In genomic region chr11:78339483-78339882, GRCh38 we compare ENCODE assay signal across 12 cellular contexts.
A peak's percentile ranks its signal among the peaks of the same experiment; 100 is the strongest.
DNase-seq lines count a peak whose midpoint lies in the region; ATAC-seq lines count a peak whose summit lies in the region.
"Had no signal": no experiment of that assay in that cellular context is flagged by ENCODE, and none has a peak within 500 bp of the region (broad histone marks: within the 10 kb centered on the region; RNA-seq: fewer than 3 reads in every experiment).

No MANE protein-coding gene starts in this region.

- H3K27ac ChIP-seq in KOPT-K1 (ENCODE audit: low read depth, low read length, poor library complexity, severe bottlenecking) = peak overlapping the region; percentile 84
- H3K27ac ChIP-seq: GM23248 had no signal

- ATAC-seq in GM21528 (IDR thresholded peaks at IDR 0.05; ENCODE audit: low FRiP score, unreplicated experiment) (no peak), HG03439 (IDR thresholded peaks at IDR 0.05; ENCODE audit: unreplicated experiment) (no peak)

- H3K36me3 ChIP-seq in KOPT-K1 (ENCODE audit: insufficient read depth, low read length) = no peaks in the 10 kb centered on the region
- H3K36me3 ChIP-seq: MG63 had no signal

- DNase-seq in COLO829 (ENCODE audit: low spot score) = peak; percentile 36
- peak; percentile 96 for DNase-seq in OCI-M1 (lab: John Stamatoyannopoulos, UW)
- DNase-seq in medulla oblongata (ENCODE audit: extremely low spot score) = peak; percentile 64
- no peak for DNase-seq in stimulated activated naive CD4-positive, alpha-beta T cell treated with Interleukin-2 at 50 U/mL for 16 hours (lab: John Stamatoyannopoulos, UW)
- DNase-seq in NOMO-1 (lab: John Stamatoyannopoulos, UW; ENCODE audit: unreplicated experiment in 2 of 2) = no peak
- DNase-seq: activated T-cell treated with anti-CD3 and anti-CD28 coated beads, Interleukin-2, amount 50 U/mL, for 24 hours; GM23248; MG63; stimulated activated CD4-positive, alpha-beta T cell treated with anti-CD3 and anti-CD28 coated beads, Interleukin-2, amount 100 ng/mL, for 48 hours had no signal

- H3K9me3 ChIP-seq in KOPT-K1 (ENCODE audit: insufficient read depth, low read length, poor library complexity, severe bottlenecking) = peaks cover 7% of the 10 kb centered on the region
- H3K9me3 ChIP-seq: MG63 had no signal

Comparison
In these comparisons a context has a peak if more than half of its experiments do, and no peak if none do; other contexts are left out.
1. DNase-seq: peak in COLO829 (single experiment), OCI-M1 (single experiment) and medulla oblongata (single experiment); none in stimulated activated naive CD4-positive, alpha-beta T cell treated with Interleukin-2 at 50 U/mL for 16 hours (single experiment) and NOMO-1 (0 of 2).